Comparison of ENCODE assay signal across 14 cellular contexts in the genomic region with DNA sequence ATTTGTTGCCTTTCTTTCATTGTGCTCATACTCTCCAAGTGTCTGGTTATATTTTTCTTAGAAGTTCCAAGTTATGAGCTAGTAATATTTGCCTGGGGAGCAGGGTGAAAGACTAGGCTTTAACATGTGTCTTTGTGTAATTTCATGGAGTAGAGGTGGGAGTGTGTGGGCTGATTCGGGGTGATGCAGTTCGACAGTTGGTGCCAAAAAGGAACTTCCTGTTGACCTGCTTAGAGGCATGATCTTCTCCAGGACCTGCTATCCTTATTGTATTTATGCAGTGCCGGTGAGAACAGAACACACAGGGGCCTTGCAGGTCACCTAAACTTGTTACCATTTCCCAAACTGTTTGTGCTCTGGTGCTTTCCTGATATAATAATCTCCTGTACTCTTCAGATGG. TPM values are rescaled to one million over a fixed set of nuclear protein-coding genes. Genes with fewer than 3 reads are reported as not detected.
DNase-seq lines count a peak whose midpoint lies in the region; ATAC-seq and TF ChIP-seq lines count a peak whose summit lies in the region.
"Had no signal": no experiment of that assay in that cellular context is flagged by ENCODE, and none has a peak within 500 bp of the region (broad histone marks: within the 10 kb centered on the region; RNA-seq: fewer than 3 reads in every experiment).

No MANE protein-coding gene starts in this region.

- H3K4me1 ChIP-seq in CD8-positive, alpha-beta memory T cell (ENCODE audit: insufficient read depth, low read length): peaks cover 11% of the 10 kb centered on the region
- H3K4me1 ChIP-seq in ascending aorta: peaks cover 0 to 16% of the 10 kb centered on the region in 2 donors

- H3K4me3 Mint-ChIP-seq in CD8-positive, alpha-beta memory T cell: peak overlapping the region in 5 of 7 donors; percentile 0 to 72 (median 51)
- peak overlapping the region in 9 of 10 donors; percentile 24 to 77 (median 47) for H3K4me3 Mint-ChIP-seq in naive thymus-derived CD8-positive, alpha-beta T cell

- H3K9me3 Mint-ChIP-seq in CD8-positive, alpha-beta memory T cell: no peaks in the 10 kb centered on the region
- H3K9me3 Mint-ChIP-seq in naive thymus-derived CD8-positive, alpha-beta T cell: peaks cover 0 to 3% (median 0%) of the 10 kb centered on the region in 9 donors
- H3K9me3 Mint-ChIP-seq: naive B cell had no signal

- intact Hi-C loops in ascending aorta (cut with DNase I): loop anchor here (5.0 kb wide), 1 partner anchor 49 kb away; no protein-coding TSS in a partner anchor

- in situ Hi-C loops in G401 (cut with HindIII; ENCODE audit: low sequenced_read_pairs): no loop called here

- no peaks in the 10 kb centered on the region for H3K27me3 ChIP-seq in CD8-positive, alpha-beta memory T cell (ENCODE audit: insufficient read depth, low read length, poor library complexity, severe bottlenecking)
- H3K27me3 ChIP-seq in ascending aorta: no peaks in the 10 kb centered on the region
- H3K27me3 ChIP-seq: hepatocyte, tibial artery had no signal

- CTCF ChIA-PET in CD8-positive, alpha-beta memory T cell (lab: Charles Lee): interaction anchor here (1.3 kb wide), 1 partner anchor 147 kb away, joined by 3 read pairs; no protein-coding TSS in a partner anchor

- H3K36me3 Mint-ChIP-seq in CD8-positive, alpha-beta memory T cell: peaks cover 5 to 44% (median 17%) of the 10 kb centered on the region in 3 donors
- peaks cover 15 to 46% (median 38%) of the 10 kb centered on the region in 3 donors for H3K36me3 Mint-ChIP-seq in naive thymus-derived CD8-positive, alpha-beta T cell

- no peaks in the 10 kb centered on the region for H3K27me3 Mint-ChIP-seq in CD8-positive, alpha-beta memory T cell
- H3K27me3 Mint-ChIP-seq in naive thymus-derived CD8-positive, alpha-beta T cell: no peaks in the 10 kb centered on the region
- H3K27me3 Mint-ChIP-seq: naive B cell had no signal

- DNase-seq in CD8-positive, alpha-beta memory T cell: no peak
- DNase-seq in NB4 (ENCODE audit: low read depth): peak; percentile 76
- DNase-seq in ascending aorta (ENCODE audit: low spot score in 2 of 2): no peak
- no peak for DNase-seq in naive thymus-derived CD8-positive, alpha-beta T cell
- no peak for DNase-seq in G401 (ENCODE audit: low spot score)
- no peak for DNase-seq in NCI-H526 treated with DMSO at 0.1 percent for 48 hours (lab: John Stamatoyannopoulos, UW)
- DNase-seq: naive B cell; NCI-H1105 treated with DMSO at 0.1 percent for 48 hours; stimulated activated CD4-positive, alpha-beta T cell treated with anti-CD3 and anti-CD28 coated beads, Interleukin-4, amount 100 ng/mL, for 1 hour; tibial artery had no signal

- no peaks in the 10 kb centered on the region for H3K9me3 ChIP-seq in CD8-positive, alpha-beta memory T cell (ENCODE audit: low read length)
- no peaks in the 10 kb centered on the region for H3K9me3 ChIP-seq in ascending aorta
- H3K9me3 ChIP-seq: tibial artery had no signal

- H3K27ac ChIP-seq in CD8-positive, alpha-beta memory T cell (ENCODE audit: low read depth, low read length): no peak overlapping the region
- H3K27ac ChIP-seq in ascending aorta: peak overlapping the region; percentile 27 to 35
- H3K27ac ChIP-seq: hepatocyte, tibial artery had no signal

- peaks cover 6% of the 10 kb centered on the region for H3K36me3 ChIP-seq in CD8-positive, alpha-beta memory T cell (ENCODE audit: insufficient read depth, low read length)
- H3K36me3 ChIP-seq in ascending aorta: peaks cover 26 to 34% of the 10 kb centered on the region in 2 donors

- ATAC-seq in naive thymus-derived CD8-positive, alpha-beta T cell: peak; percentile 32 to 41
- ATAC-seq in GM18511 (IDR thresholded peaks at IDR 0.05; ENCODE audit: unreplicated experiment): no peak
- no peak for ATAC-seq in GM18498 (IDR thresholded peaks at IDR 0.05; ENCODE audit: unreplicated experiment)
- ATAC-seq: HCT116 had no signal

- TF ChIP-seq POLR2A in NB4 (IDR thresholded peaks at IDR 0.05; ENCODE audit: extremely low read depth, insufficient read length): no peak

- TF ChIP-seq CTCF in NB4 (IDR thresholded peaks at IDR 0.05; ENCODE audit: low read depth, low read length): no peak
- TF ChIP-seq CTCF in ascending aorta (IDR thresholded peaks at IDR 0.05): no peak

- no peak overlapping the region for H3K4me3 ChIP-seq in CD8-positive, alpha-beta memory T cell (ENCODE audit: low read length)
- H3K4me3 ChIP-seq in NB4 (ENCODE audit: low read depth, low read length) (peak overlapping the region; percentile 22), ascending aorta (no peak overlapping the region)
- H3K4me3 ChIP-seq: hepatocyte, tibial artery had no signal

- H3K4me1 Mint-ChIP-seq in CD8-positive, alpha-beta memory T cell: peaks cover 58 to 78% (median 73%) of the 10 kb centered on the region in 3 donors
- peaks cover 22 to 86% (median 37%) of the 10 kb centered on the region in 4 donors for H3K4me1 Mint-ChIP-seq in naive thymus-derived CD8-positive, alpha-beta T cell

- H3K27ac Mint-ChIP-seq in CD8-positive, alpha-beta memory T cell: peak overlapping the region in 7 of 8 donors; percentile 2 to 80 (median 51)
- peak overlapping the region in 5 of 10 donors; percentile 10 to 75 (median 41) for H3K27ac Mint-ChIP-seq in naive thymus-derived CD8-positive, alpha-beta T cell

- POLR2A ChIA-PET in CD8-positive, alpha-beta memory T cell (lab: Charles Lee): no interaction called here
- POLR2A ChIA-PET in naive thymus-derived CD8-positive, alpha-beta T cell (lab: Charles Lee): no interaction called here

RNA-seq across cellular contexts. Expression of gene USP53, which starts 21.2 kb away (rescaled TPM):
- 10 to 100 TPM in 1 of 2 experiments, 1 to 10 TPM in 1; 9.8 to 10.5 TPM for total RNA-seq in CD8-positive, alpha-beta memory T cell
- polyA plus RNA-seq in CD8-positive, alpha-beta memory T cell: 11.0 TPM
- total RNA-seq in ascending aorta: 75.4 TPM
- total RNA-seq in naive thymus-derived CD8-positive, alpha-beta T cell: 10 to 100 TPM; 29.5 to 31.3 TPM
- 10 to 100 TPM in 2 of 3 donors, 1 to 10 TPM in 1; 6.5 to 23.5 (median 12.5) TPM for polyA plus RNA-seq in naive thymus-derived CD8-positive, alpha-beta T cell
- 3.7 and 9.2 TPM in 2 replicates for total RNA-seq in G401 (2014; rRNA removed; shearing (Covaris generic))

Comparison
In these comparisons a context has a peak if more than half of its experiments do, and no peak if none do; other contexts are left out.
1. ATAC-seq: peak in naive thymus-derived CD8-positive, alpha-beta T cell (2 of 2); none in GM18511 (single experiment) and GM18498 (single experiment).